ENCODE assay signal across 8 cellular contexts in the genomic region with DNA sequence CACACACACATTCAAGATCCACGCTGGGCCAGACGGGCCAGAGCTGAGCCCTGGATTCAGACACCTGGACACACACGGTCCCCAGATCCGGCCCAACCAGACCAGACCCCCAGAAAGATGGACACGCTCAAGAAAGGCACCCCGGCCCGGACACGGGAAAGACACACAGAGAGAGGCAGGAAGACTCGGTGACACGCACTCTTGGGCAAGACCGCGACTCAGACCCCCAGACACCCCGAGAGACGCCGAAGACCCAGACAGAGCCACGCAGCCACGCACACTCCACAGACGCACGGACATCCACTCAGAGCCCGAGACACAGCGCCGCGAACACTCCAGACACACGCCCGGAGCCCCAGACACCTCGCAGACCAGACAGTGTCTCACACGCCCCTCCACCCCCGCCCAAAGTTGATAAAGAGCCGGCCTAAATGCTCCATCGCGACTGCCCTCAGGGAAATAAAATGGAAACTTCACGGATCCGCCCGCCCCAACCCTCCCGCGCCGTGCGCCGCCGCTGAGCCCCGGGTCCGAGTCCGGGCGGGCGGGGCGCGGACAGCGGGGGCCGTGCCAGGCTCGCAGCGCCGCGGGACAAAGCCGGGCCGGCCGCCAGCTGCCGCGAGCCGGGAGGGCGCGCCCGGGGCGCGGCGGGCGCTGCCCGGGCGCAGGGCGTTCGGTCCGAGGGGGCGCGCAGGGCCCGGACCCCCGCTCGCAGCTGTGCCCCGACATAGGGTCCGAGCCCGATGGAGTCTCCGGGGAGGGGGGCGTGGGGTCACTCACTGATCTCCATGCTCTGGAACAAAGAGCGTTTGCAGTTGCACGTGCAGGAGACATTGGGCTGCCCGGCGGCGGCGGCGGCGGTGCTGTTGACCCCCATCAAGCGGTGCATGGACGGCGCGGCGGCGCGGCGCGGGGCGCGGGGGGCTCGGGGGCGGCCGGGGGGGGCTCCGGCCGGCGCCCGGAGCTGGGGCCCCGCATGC. TPM values are rescaled to one million over a fixed set of nuclear protein-coding genes. Genes with fewer than 3 reads are reported as not detected.
DNase-seq lines count a peak whose midpoint lies in the region; ATAC-seq and TF ChIP-seq lines count a peak whose summit lies in the region.

No MANE protein-coding gene starts in this region.

- no peaks in the 10 kb centered on the region for H3K79me2 ChIP-seq in neural progenitor cell (ENCODE audit: low read depth)

- intact Hi-C loops in activated CD8-positive, alpha-beta T cell treated with anti-CD3 and anti-CD28 coated beads for 36 hours (cut with micrococcal nuclease): no loop called here

- H3K9me3 ChIP-seq in neural progenitor cell (ENCODE audit: low read depth): no peaks in the 10 kb centered on the region

- no peaks in the 10 kb centered on the region for H3K9me3 Mint-ChIP-seq in stimulated activated naive CD8-positive, alpha-beta T cell treated with anti-CD3 and anti-CD28 coated beads, Interleukin-15, Interleukin-2, amounts not matched to agents 100 ng/mL and 50 ng/mL, for 24 hours
- no peaks in the 10 kb centered on the region for H3K9me3 Mint-ChIP-seq in activated CD8-positive, alpha-beta T cell treated with anti-CD3 and anti-CD28 coated beads for 36 hours
- no peaks in the 10 kb centered on the region for H3K9me3 Mint-ChIP-seq in neural progenitor cell

- peak overlapping the region; percentile 89 for H3K4me3 Mint-ChIP-seq in stimulated activated naive CD8-positive, alpha-beta T cell treated with anti-CD3 and anti-CD28 coated beads, Interleukin-15, Interleukin-2, amounts not matched to agents 100 ng/mL and 50 ng/mL, for 24 hours
- H3K4me3 Mint-ChIP-seq in activated CD8-positive, alpha-beta T cell treated with anti-CD3 and anti-CD28 coated beads for 36 hours: peak overlapping the region; percentile 79
- peak overlapping the region; percentile 96 for H3K4me3 Mint-ChIP-seq in neural progenitor cell

- CTCF ChIA-PET in activated CD8-positive, alpha-beta T cell treated with anti-CD3 and anti-CD28 coated beads for 36 hours (lab: Charles Lee): interaction anchor here (0.7 to 1.5 kb wide), 5 partner anchors 10 to 89 kb away, joined by 3 to 5 read pairs (median 4); a partner anchor contains a TSS

- ATAC-seq in stimulated activated naive CD8-positive, alpha-beta T cell treated with anti-CD3 and anti-CD28 coated beads, Interleukin-15, Interleukin-2, amounts not matched to agents 100 U/mL and 50 U/mL, for 24 hours: no peak
- no peak for ATAC-seq in activated CD8-positive, alpha-beta T cell treated with anti-CD3 and anti-CD28 coated beads for 36 hours

- H3K27me3 ChIP-seq in neural progenitor cell: peaks cover 94% of the 10 kb centered on the region

- peaks cover 8% of the 10 kb centered on the region for H3K27me3 Mint-ChIP-seq in stimulated activated naive CD8-positive, alpha-beta T cell treated with anti-CD3 and anti-CD28 coated beads, Interleukin-15, Interleukin-2, amounts not matched to agents 100 ng/mL and 50 ng/mL, for 24 hours
- H3K27me3 Mint-ChIP-seq in activated CD8-positive, alpha-beta T cell treated with anti-CD3 and anti-CD28 coated beads for 36 hours: peaks cover 12% of the 10 kb centered on the region
- H3K27me3 Mint-ChIP-seq in neural progenitor cell (ENCODE audit: insufficient read depth, low read depth): peaks cover 21% of the 10 kb centered on the region

- peaks cover 9% of the 10 kb centered on the region for H3K4me1 ChIP-seq in neural progenitor cell

- H3K4me1 Mint-ChIP-seq in stimulated activated naive CD8-positive, alpha-beta T cell treated with anti-CD3 and anti-CD28 coated beads, Interleukin-15, Interleukin-2, amounts not matched to agents 100 ng/mL and 50 ng/mL, for 24 hours (ENCODE audit: low read depth): peaks cover 28% of the 10 kb centered on the region
- H3K4me1 Mint-ChIP-seq in activated CD8-positive, alpha-beta T cell treated with anti-CD3 and anti-CD28 coated beads for 36 hours (ENCODE audit: low read depth): peaks cover 16% of the 10 kb centered on the region
- H3K4me1 Mint-ChIP-seq in neural progenitor cell: peaks cover 70% of the 10 kb centered on the region

- no peak for DNase-seq in stimulated activated naive CD8-positive, alpha-beta T cell treated with anti-CD3 and anti-CD28 coated beads, Interleukin-15, Interleukin-2, amounts not matched to agents 100 U/mL and 50 U/mL, for 24 hours
- peak; percentile 30 for DNase-seq in activated CD8-positive, alpha-beta T cell treated with anti-CD3 and anti-CD28 coated beads for 36 hours
- no peak for DNase-seq in epithelial cell of esophagus (ENCODE audit: low read depth)
- peak; percentile 37 for DNase-seq in neural progenitor cell (ENCODE audit: low spot score)
- no peak for DNase-seq in NCI-H226
- no peak for DNase-seq in NK-92 treated with Interleukin-12 subunit alpha and Interleukin-12 subunit beta, amount 100 ng/mL, for 24 hours (lab: John Stamatoyannopoulos, UW)
- no peak for DNase-seq in T1000 (lab: John Stamatoyannopoulos, UW)

- H3K9ac ChIP-seq in neural progenitor cell: no peak overlapping the region

- no peaks in the 10 kb centered on the region for H3K36me3 ChIP-seq in neural progenitor cell

- H2AFZ ChIP-seq in neural progenitor cell (replicated peaks): no peak overlapping the region

- H3K4me3 ChIP-seq in epithelial cell of esophagus (ENCODE audit: low read length) (peak overlapping the region; percentile 75), neural progenitor cell (peak overlapping the region; percentile 18)

- peaks cover 46% of the 10 kb centered on the region for H4K20me1 ChIP-seq in neural progenitor cell (ENCODE audit: low read depth)

- POLR2A ChIA-PET in activated CD8-positive, alpha-beta T cell treated with anti-CD3 and anti-CD28 coated beads for 36 hours (lab: Charles Lee): interaction anchor here (0.8 to 5.0 kb wide), 4 partner anchors 8 to 89 kb away, joined by 3 to 24 read pairs (median 5); no protein-coding TSS in a partner anchor

- TF ChIP-seq CTCF in activated CD8-positive, alpha-beta T cell treated with anti-CD3 and anti-CD28 coated beads for 36 hours (IDR thresholded peaks at IDR 0.05): no peak
- TF ChIP-seq CTCF in epithelial cell of esophagus (IDR thresholded peaks at IDR 0.05; ENCODE audit: insufficient read depth, low read depth, low read length, missing control alignments) (no peak), neural progenitor cell (IDR thresholded peaks at IDR 0.05) (no peak)

- H3K27ac ChIP-seq in neural progenitor cell: no peak overlapping the region

- peak overlapping the region; percentile 83 for H3K27ac Mint-ChIP-seq in stimulated activated naive CD8-positive, alpha-beta T cell treated with anti-CD3 and anti-CD28 coated beads, Interleukin-15, Interleukin-2, amounts not matched to agents 100 ng/mL and 50 ng/mL, for 24 hours
- H3K27ac Mint-ChIP-seq in activated CD8-positive, alpha-beta T cell treated with anti-CD3 and anti-CD28 coated beads for 36 hours: peak overlapping the region; percentile 45
- peak overlapping the region; percentile 92 for H3K27ac Mint-ChIP-seq in neural progenitor cell

- peaks cover 10% of the 10 kb centered on the region for H3F3A ChIP-seq in neural progenitor cell (ENCODE audit: low read depth)

- no peaks in the 10 kb centered on the region for H3K36me3 Mint-ChIP-seq in stimulated activated naive CD8-positive, alpha-beta T cell treated with anti-CD3 and anti-CD28 coated beads, Interleukin-15, Interleukin-2, amounts not matched to agents 100 ng/mL and 50 ng/mL, for 24 hours (ENCODE audit: low read depth)
- no peaks in the 10 kb centered on the region for H3K36me3 Mint-ChIP-seq in activated CD8-positive, alpha-beta T cell treated with anti-CD3 and anti-CD28 coated beads for 36 hours (ENCODE audit: low read depth)
- H3K36me3 Mint-ChIP-seq in neural progenitor cell: peaks cover 3% of the 10 kb centered on the region

- H3K4me2 ChIP-seq in neural progenitor cell: peak overlapping the region; percentile 65

RNA-seq across cellular contexts. Expression of a gene that starts 0.8 kb away (rescaled TPM):
- total RNA-seq in activated CD8-positive, alpha-beta T cell treated with anti-CD3 and anti-CD28 coated beads for 36 hours: 1 to 10 TPM; 1.7 to 2.0 TPM
- 0.03 and 1.7 TPM in 2 replicates for total RNA-seq in neural progenitor cell (ENCODE audit: low replicate concordance)

Comparison
In these comparisons a context has a peak if more than half of its experiments do, and no peak if none do; other contexts are left out.
1. DNase-seq: peak in activated CD8-positive, alpha-beta T cell treated with anti-CD3 and anti-CD28 coated beads for 36 hours (single experiment) and neural progenitor cell (single experiment); none in stimulated activated naive CD8-positive, alpha-beta T cell treated with anti-CD3 and anti-CD28 coated beads, Interleukin-15, Interleukin-2, amounts not matched to agents 100 U/mL and 50 U/mL, for 24 hours (single experiment), epithelial cell of esophagus (single experiment), NCI-H226 (single experiment), NK-92 treated with Interleukin-12 subunit alpha and Interleukin-12 subunit beta, amount 100 ng/mL, for 24 hours (single experiment) and T1000 (single experiment).
2. Peak in every context shown above with its lines, with median percentiles within 50 percentile points of each other: H3K27ac Mint-ChIP-seq and H3K4me3 Mint-ChIP-seq.